Comparison of ENCODE assay signal across 22 cellular contexts in the genomic region with DNA sequence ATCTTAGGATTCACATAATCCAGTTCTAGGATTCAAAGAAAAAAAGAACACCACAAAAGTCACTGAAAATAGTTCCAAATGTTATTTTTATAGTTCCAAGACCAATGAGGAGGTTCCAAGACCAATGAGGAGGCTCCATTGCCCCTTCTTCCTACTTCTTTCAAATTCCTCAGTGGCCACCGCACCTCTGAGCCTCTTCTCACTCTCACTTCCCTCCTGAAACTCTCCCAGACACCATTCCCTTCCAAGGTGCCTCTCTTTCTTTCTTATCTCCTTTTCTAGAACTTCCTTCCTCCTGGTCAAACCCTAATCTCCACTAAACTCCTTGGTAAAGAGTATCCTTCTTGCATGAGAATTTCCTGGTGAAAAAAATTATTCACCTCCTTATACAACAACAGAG.
"Had no signal": no experiment of that assay in that cellular context is flagged by ENCODE, and none has a peak within 500 bp of the region (broad histone marks: within the 10 kb centered on the region; RNA-seq: fewer than 3 reads in every experiment).

No MANE protein-coding gene starts in this region.

- H3K27me3 Mint-ChIP-seq: T-helper 17 cell had no signal

- H3K36me3 Mint-ChIP-seq: activated naive CD8-positive, alpha-beta T cell treated with anti-CD3 and anti-CD28 coated beads, Interleukin-2, amount 10 ng/mL, durations not matched to agents 7 days and 5 days; WTC11 had no signal

- H3K9me3 Mint-ChIP-seq: activated naive CD8-positive, alpha-beta T cell treated with anti-CD3 and anti-CD28 coated beads, Interleukin-2, amount 10 ng/mL, durations not matched to agents 7 days and 5 days had no signal

- ATAC-seq: activated CD8-positive, alpha-beta T cell treated with anti-CD3 and anti-CD28 coated beads, Interleukin-2, amount 10 ng/mL, durations not matched to agents 7 days and 5 days; T-helper 17 cell; WTC11 had no signal

- DNase-seq: activated CD4-positive, alpha-beta T cell treated with anti-CD3 and anti-CD28 coated beads for 48 hours; activated CD4-positive, alpha-beta T cell treated with anti-CD3 and anti-CD28 coated beads, Interleukin-2, amount 50 U/mL, for 4 hours; activated CD4-positive, CD25-positive, alpha-beta regulatory T cell treated with anti-CD3 and anti-CD28 coated beads, Interleukin-2, amount 50 U/mL, for 72 hours; activated CD8-positive, alpha-beta memory T cell treated with anti-CD3 and anti-CD28 coated beads, Interleukin-2, amount 50 U/mL, for 48 hours; activated CD8-positive, alpha-beta T cell treated with anti-CD3 and anti-CD28 coated beads, Interleukin-2, amount 10 ng/mL, durations not matched to agents 7 days and 5 days; activated naive CD4-positive, alpha-beta T cell treated with anti-CD3 and anti-CD28 coated beads, Interleukin-2, amount 50 U/mL, for 16 hours; activated naive CD8-positive, alpha-beta T cell treated with anti-CD3 and anti-CD28 coated beads, Interleukin-2, amount 10 ng/mL, durations not matched to agents 7 days and 5 days; activated T-cell treated with anti-CD3 and anti-CD28 coated beads, Interleukin-2, amount 50 U/mL, for 1 hour; adrenal gland; anterior cingulate cortex; cerebellar nuclear complex; colonic mucosa; MG63; NCI-H1092; NCI-H1417 treated with DMSO at 0.1 percent for 48 hours; NCI-H187; NCI-H2081; NCI-H510A treated with DMSO at 0.1 percent for 48 hours; SIG-M5; T-helper 17 cell; T-helper 9 cell had no signal

- H3K4me3 Mint-ChIP-seq: activated CD8-positive, alpha-beta T cell treated with anti-CD3 and anti-CD28 coated beads, Interleukin-2, amount 10 ng/mL, durations not matched to agents 7 days and 5 days; activated naive CD8-positive, alpha-beta T cell treated with anti-CD3 and anti-CD28 coated beads, Interleukin-2, amount 10 ng/mL, durations not matched to agents 7 days and 5 days; T-helper 17 cell; WTC11 had no signal

- H3K27ac Mint-ChIP-seq: activated CD8-positive, alpha-beta T cell treated with anti-CD3 and anti-CD28 coated beads, Interleukin-2, amount 10 ng/mL, durations not matched to agents 7 days and 5 days; activated naive CD8-positive, alpha-beta T cell treated with anti-CD3 and anti-CD28 coated beads, Interleukin-2, amount 10 ng/mL, durations not matched to agents 7 days and 5 days; T-helper 17 cell; WTC11 had no signal
